In the genomic region with DNA sequence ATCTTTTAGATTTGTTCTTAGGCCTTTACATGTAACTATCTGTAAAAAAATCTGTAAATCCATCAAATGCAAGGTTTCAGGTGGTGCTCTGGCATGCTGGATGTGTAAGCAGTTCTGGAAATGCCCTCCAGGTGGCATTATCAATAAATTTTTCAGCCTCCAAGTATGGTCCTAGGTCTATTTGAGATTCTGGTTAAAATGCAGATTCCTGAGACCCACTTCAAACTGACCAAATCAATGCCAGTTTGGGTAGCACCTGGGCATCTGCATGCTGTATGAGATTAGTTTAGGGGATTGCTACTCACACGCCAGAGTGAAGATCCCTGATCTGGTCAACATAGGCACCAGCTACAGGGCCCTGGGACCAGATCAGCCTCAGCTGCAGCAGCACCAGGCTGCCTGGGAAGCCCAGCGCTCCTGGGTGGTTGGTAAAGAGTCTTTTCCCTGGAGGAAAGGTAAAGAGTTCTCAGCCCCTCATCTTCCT, we compare ENCODE assay signal across 8 cellular contexts.
DNase-seq lines count a peak whose midpoint lies in the region; ATAC-seq and TF ChIP-seq lines count a peak whose summit lies in the region.

No MANE protein-coding gene starts in this region.

- in situ Hi-C loops in GM13977 (cut with MboI; ENCODE audit: low pct_unique_long_range_greater_than_20kb, low sequenced_read_pairs, unreplicated experiment), result loop anchor here (25.0 kb wide), 1 partner anchor 494 kb away; no protein-coding TSS in a partner anchor

- TF ChIP-seq CTCF in GM13977 (IDR thresholded peaks at IDR 0.05; ENCODE audit: extremely low read depth, insufficient read depth, missing control alignments) (peak; percentile 50), WI38 (IDR thresholded peaks at IDR 0.05; ENCODE audit: low read depth, low read length) (peak; percentile 37; the same call in 1 of the 2 replicates), heart left ventricle (IDR thresholded peaks at IDR 0.05) (peak; percentile 38 to 67 (median 59))

- ATAC-seq in HG02678 (IDR thresholded peaks at IDR 0.05; ENCODE audit: unreplicated experiment), result peak; percentile 75
- ATAC-seq in heart left ventricle, result peak; percentile 68 to 77 (median 72)

- intact Hi-C loops in heart left ventricle (cut with DNase I), result loop anchor here in 8 of 10 donors (2.0 to 10.0 kb wide), 13 partner anchors 96 to 1043 kb away; partner anchors contain the start of gene CITED2 (in 6 of the 8)

- H3K9me3 ChIP-seq in BLaER1 (no peaks in the 10 kb centered on the region), heart left ventricle (no peaks in the 10 kb centered on the region)

- H3K4me2 ChIP-seq in BLaER1, result 0 out of 2 replicates have a peak overlapping the region, but pooled peaks have one; percentile 25

- 79 to 86% (median 81%) methylated on average over 2 of the region's 2 CpGs for WGBS in heart left ventricle, 4 donors

- peaks cover 16% of the 10 kb centered on the region for H3K4me1 ChIP-seq in BLaER1
- peaks cover 3 to 36% (median 18%) of the 10 kb centered on the region in 12 donors for H3K4me1 ChIP-seq in heart left ventricle

- H3K27ac ChIP-seq in BLaER1 (no peak overlapping the region), heart left ventricle (peak overlapping the region in 11 of 12 donors; percentile 55 to 87 (median 73))

- H3K4me3 ChIP-seq in BLaER1, result no peak overlapping the region
- peak overlapping the region; percentile 36; the same call in 1 of the 2 replicates for H3K4me3 ChIP-seq in WI38 (ENCODE audit: low read depth, low read length)
- peak overlapping the region in 1 of 12 donors; percentile 4 for H3K4me3 ChIP-seq in heart left ventricle

- no peak for TF ChIP-seq POLR2A in heart left ventricle (IDR thresholded peaks at IDR 0.05)

- no peak overlapping the region for H3K9ac ChIP-seq in BLaER1

- no peaks in the 10 kb centered on the region for H4K20me1 ChIP-seq in BLaER1

- no peaks in the 10 kb centered on the region for H3K36me3 ChIP-seq in BLaER1
- H3K36me3 ChIP-seq in heart left ventricle, result no peaks in the 10 kb centered on the region

- DNase-seq in GM13977 (ENCODE audit: low spot score) (peak; percentile 37), MV-4-11 (lab: John Stamatoyannopoulos, UW) (peak; percentile 28), heart left ventricle (no peak), retina (peak; percentile 71)
- DNase-seq in stimulated activated CD8-positive, alpha-beta memory T cell treated with anti-CD3 and anti-CD28 coated beads, Interleukin-4, amount 100 ng/mL, for 48 hours, result no peak

- H3K27me3 ChIP-seq in BLaER1, result no peaks in the 10 kb centered on the region
- no peaks in the 10 kb centered on the region for H3K27me3 ChIP-seq in heart left ventricle

Comparison
In these comparisons a context has a peak if more than half of its experiments do, and no peak if none do; other contexts are left out.
1. DNase-seq: peak in GM13977 (single experiment), MV-4-11 (single experiment) and retina (single experiment); none in heart left ventricle (0 of 5) and stimulated activated CD8-positive, alpha-beta memory T cell treated with anti-CD3 and anti-CD28 coated beads, Interleukin-4, amount 100 ng/mL, for 48 hours (single experiment).
2. Peak in every context shown above with its lines, with median percentiles within 50 percentile points of each other: CTCF ChIP-seq.